Comparison of ENCODE assay signal across 8 cellular contexts in the genomic region with DNA sequence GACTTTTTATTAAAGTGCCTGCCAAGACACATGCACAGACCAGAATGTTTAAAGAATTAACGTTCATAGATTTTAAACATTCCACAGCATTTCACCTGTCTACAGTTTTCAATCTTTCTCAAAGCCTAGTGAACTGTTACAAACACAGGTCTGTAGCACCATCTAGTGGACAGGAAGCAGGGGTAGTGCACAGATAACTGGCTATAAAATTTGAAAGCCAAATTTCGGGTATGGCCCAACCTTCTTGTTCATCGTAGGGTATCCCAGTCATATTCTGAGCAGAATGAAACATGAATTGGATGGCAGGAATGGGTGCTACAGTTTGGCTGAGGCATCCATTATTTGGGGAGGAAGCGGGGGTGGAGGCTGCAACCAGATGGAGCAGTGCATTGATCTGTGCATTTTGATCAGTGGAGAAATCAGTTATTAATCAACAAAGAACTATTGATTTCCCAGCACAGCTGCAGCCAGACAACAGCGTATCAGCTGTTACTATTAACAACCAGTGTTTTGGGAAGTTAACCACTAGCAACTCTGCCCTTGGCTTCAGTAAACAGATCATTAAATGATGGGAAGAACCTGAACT. TPM values are rescaled to one million over a fixed set of nuclear protein-coding genes. Genes with fewer than 3 reads are reported as not detected.
DNase-seq lines count a peak whose midpoint lies in the region; ATAC-seq and TF ChIP-seq lines count a peak whose summit lies in the region.

No MANE protein-coding gene starts in this region.

- H3K4me3 ChIP-seq in AG10803 (ENCODE audit: low read length) (no peak overlapping the region), GM12865 (ENCODE audit: low read depth, low read length) (no peak overlapping the region), HEK293 (ENCODE audit: low read depth, low read length) (no peak overlapping the region), LNCaP clone FGC (ENCODE audit: low read depth, low read length) (no peak overlapping the region)

- POLR2A ChIA-PET in HEK293 (lab: Yijun Ruan, JAX): no interaction called here

- peak; percentile 90 for TF ChIP-seq CTCF in AG10803 (conservative IDR thresholded peaks at IDR 0.05; ENCODE audit: low read length)
- peak; percentile 78 for TF ChIP-seq CTCF in GM12865 (IDR thresholded peaks at IDR 0.05; ENCODE audit: insufficient read depth, low read depth, low read length, missing control alignments)
- peak; percentile 42; the same call in 1 of the 2 replicates for TF ChIP-seq CTCF in HEK293 (tag by site-specific recombination; IDR thresholded peaks at IDR 0.05)
- TF ChIP-seq CTCF in LNCaP clone FGC (IDR thresholded peaks at IDR 0.05; ENCODE audit: control insufficient read depth, extremely low read depth, insufficient read depth): peak; percentile 75

- no peaks in the 10 kb centered on the region for H3K9me3 ChIP-seq in HEK293 (ENCODE audit: control insufficient read depth, insufficient read depth, low read depth, low read length)

- no peaks in the 10 kb centered on the region for H3K4me1 ChIP-seq in HEK293 (ENCODE audit: control insufficient read depth, insufficient read depth, low read length)

- DNase-seq in AG10803 (ENCODE audit: low read depth): peak; percentile 44
- peak; percentile 66 for DNase-seq in GM12865 (ENCODE audit: low read depth)
- peak; percentile 21 for DNase-seq in LNCaP clone FGC (ENCODE audit: low read depth)
- DNase-seq in RPMI8226: peak; percentile 78
- peak; percentile 54 for DNase-seq in epidermal melanocyte (ENCODE audit: insufficient read length, low spot score)
- peak; percentile 71 for DNase-seq in myocyte (ENCODE audit: low read depth)

- no peaks in the 10 kb centered on the region for H3K36me3 ChIP-seq in HEK293 (ENCODE audit: control insufficient read depth in 2 of 2, insufficient read depth in 1 of 2, low read length in 2 of 2)

- CTCF ChIA-PET in HEK293 (lab: Yijun Ruan, JAX): interaction anchor here (0.6 to 6.0 kb wide), 31 partner anchors 9 to 793 kb away, joined by 3 to 49 read pairs (median 4); no protein-coding TSS in a partner anchor

- H3K27ac ChIP-seq in HEK293 (ENCODE audit: extremely low read depth, low read depth, low read length): no peak overlapping the region

- no peak for ATAC-seq in HG03571 (IDR thresholded peaks at IDR 0.05; ENCODE audit: unreplicated experiment)

TF ChIP-seq in HEK293, 187 proteins besides CTCF, POLR2A, EP300 and RAD21:
- TF ChIP-seq ZNF660 (tag by site-specific recombination; IDR thresholded peaks at IDR 0.05) (peak; percentile 41; the same call in 1 of the 2 replicates), ZNF2 (tag by site-specific recombination; IDR thresholded peaks at IDR 0.05) (0 out of 2 replicates have a peak, but pooled peaks have one; percentile 17), REPIN1 (tag by site-specific recombination; IDR thresholded peaks at IDR 0.05; ENCODE audit: low read depth) (no peak), SP7 (tag by site-specific recombination; IDR thresholded peaks at IDR 0.05) (no peak), ZNF654 (tag by site-specific recombination; IDR thresholded peaks at IDR 0.05; ENCODE audit: low read depth) (peak; percentile 92)
- TF ChIP-seq, protein P1, sequence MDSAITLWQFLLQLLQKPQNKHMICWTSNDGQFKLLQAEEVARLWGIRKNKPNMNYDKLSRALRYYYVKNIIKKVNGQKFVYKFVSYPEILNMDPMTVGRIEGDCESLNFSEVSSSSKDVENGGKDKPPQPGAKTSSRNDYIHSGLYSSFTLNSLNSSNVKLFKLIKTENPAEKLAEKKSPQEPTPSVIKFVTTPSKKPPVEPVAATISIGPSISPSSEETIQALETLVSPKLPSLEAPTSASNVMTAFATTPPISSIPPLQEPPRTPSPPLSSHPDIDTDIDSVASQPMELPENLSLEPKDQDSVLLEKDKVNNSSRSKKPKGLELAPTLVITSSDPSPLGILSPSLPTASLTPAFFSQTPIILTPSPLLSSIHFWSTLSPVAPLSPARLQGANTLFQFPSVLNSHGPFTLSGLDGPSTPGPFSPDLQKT (IDR thresholded peaks at IDR 0.05; ENCODE audit: borderline replicate concordance, low read depth, low read length): no peak
- TF ChIP-seq, protein P2, sequence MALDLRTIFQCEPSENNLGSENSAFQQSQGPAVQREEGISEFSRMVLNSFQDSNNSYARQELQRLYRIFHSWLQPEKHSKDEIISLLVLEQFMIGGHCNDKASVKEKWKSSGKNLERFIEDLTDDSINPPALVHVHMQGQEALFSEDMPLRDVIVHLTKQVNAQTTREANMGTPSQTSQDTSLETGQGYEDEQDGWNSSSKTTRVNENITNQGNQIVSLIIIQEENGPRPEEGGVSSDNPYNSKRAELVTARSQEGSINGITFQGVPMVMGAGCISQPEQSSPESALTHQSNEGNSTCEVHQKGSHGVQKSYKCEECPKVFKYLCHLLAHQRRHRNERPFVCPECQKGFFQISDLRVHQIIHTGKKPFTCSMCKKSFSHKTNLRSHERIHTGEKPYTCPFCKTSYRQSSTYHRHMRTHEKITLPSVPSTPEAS (tag by site-specific recombination; IDR thresholded peaks at IDR 0.05): no peak
- TF ChIP-seq, protein P3, sequence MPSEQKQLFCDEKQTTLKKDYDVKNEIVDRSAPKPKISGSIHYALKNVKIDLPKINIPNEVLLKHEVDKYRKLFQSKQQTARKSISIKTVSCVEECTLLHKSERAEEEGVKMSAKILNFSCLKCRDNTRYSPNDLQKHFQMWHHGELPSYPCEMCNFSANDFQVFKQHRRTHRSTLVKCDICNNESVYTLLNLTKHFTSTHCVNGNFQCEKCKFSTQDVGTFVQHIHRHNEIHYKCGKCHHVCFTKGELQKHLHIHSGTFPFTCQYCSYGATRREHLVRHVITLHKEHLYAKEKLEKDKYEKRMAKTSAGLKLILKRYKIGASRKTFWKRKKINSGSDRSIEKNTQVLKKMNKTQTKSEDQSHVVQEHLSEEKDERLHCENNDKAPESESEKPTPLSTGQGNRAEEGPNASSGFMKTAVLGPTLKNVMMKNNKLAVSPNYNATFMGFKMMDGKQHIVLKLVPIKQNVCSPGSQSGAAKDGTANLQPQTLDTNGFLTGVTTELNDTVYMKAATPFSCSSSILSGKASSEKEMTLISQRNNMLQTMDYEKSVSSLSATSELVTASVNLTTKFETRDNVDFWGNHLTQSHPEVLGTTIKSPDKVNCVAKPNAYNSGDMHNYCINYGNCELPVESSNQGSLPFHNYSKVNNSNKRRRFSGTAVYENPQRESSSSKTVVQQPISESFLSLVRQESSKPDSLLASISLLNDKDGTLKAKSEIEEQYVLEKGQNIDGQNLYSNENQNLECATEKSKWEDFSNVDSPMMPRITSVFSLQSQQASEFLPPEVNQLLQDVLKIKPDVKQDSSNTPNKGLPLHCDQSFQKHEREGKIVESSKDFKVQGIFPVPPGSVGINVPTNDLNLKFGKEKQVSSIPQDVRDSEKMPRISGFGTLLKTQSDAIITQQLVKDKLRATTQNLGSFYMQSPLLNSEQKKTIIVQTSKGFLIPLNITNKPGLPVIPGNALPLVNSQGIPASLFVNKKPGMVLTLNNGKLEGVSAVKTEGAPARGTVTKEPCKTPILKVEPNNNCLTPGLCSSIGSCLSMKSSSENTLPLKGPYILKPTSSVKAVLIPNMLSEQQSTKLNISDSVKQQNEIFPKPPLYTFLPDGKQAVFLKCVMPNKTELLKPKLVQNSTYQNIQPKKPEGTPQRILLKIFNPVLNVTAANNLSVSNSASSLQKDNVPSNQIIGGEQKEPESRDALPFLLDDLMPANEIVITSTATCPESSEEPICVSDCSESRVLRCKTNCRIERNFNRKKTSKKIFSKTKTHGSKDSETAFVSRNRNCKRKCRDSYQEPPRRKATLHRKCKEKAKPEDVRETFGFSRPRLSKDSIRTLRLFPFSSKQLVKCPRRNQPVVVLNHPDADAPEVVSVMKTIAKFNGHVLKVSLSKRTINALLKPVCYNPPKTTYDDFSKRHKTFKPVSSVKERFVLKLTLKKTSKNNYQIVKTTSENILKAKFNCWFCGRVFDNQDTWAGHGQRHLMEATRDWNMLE (tag by site-specific recombination; conservative IDR thresholded peaks at IDR 0.05; ENCODE audit: low read depth): no peak
TF ChIP-seq in HEK293: peak in this region for 3.

RNA-seq across cellular contexts. Expression of a gene that starts 56.1 kb away (rescaled TPM):
- 0.05 TPM in 1 of 2 replicates, not detected in the other for total RNA-seq in myocyte
- polyA plus RNA-seq in myocyte (2012): 0.11 TPM

Comparison
In these comparisons a context has a peak if more than half of its experiments do, and no peak if none do; other contexts are left out.
1. DNase-seq: peak in every context shown above with its lines; median percentile 78 in RPMI8226; 71 in myocyte; 66 in GM12865; 54 in epidermal melanocyte; 44 in AG10803; 21 in LNCaP clone FGC.